Comparison of ENCODE assay signal across 20 cellular contexts in genomic region chr10:132793213-132793612, GRCh38. TPM values are rescaled to one million over a fixed set of nuclear protein-coding genes. Genes with fewer than 3 reads are reported as not detected.
"Had no signal": no experiment of that assay in that cellular context is flagged by ENCODE, and none has a peak within 500 bp of the region (broad histone marks: within the 10 kb centered on the region; RNA-seq: fewer than 3 reads in every experiment).

No MANE protein-coding gene starts in this region.

- ATAC-seq: activated T-cell treated with anti-CD3 and anti-CD28 coated beads, Interleukin-2, amount 50 U/mL, for 4 hours; WTC11 had no signal

- H3K9ac ChIP-seq: KMS-11 had no signal

- H3K27ac ChIP-seq: KMS-11 had no signal

- H3K4me2 ChIP-seq: KMS-11 had no signal

- H3K4me3 ChIP-seq: MG63 had no signal

- H3K36me3 Mint-ChIP-seq: activated naive CD8-positive, alpha-beta T cell; WTC11 had no signal

- H3K9me3 Mint-ChIP-seq: activated CD4-positive, alpha-beta T cell treated with anti-CD3 and anti-CD28 coated beads, Interleukin-2, amount 10 ng/mL, durations not matched to agents 24 days and 14 days; activated T-cell treated with anti-CD3 and anti-CD28 coated beads, Interleukin-2, amount 50 U/mL, for 4 hours; T-helper 1 cell treated with Interleukin-12 subunit alpha and Interleukin-12 subunit beta and Interleukin-4 antibody, amounts not matched to agents 30 μg/mL and 1 μg/mL, for 36 hours; WTC11 had no signal

- H3K36me3 ChIP-seq: MG63 had no signal

- DNase-seq: activated CD4-positive, alpha-beta T cell treated with anti-CD3 and anti-CD28 coated beads, Interleukin-2, amount 10 ng/mL, durations not matched to agents 24 days and 14 days; activated CD4-positive, alpha-beta T cell treated with anti-CD3 and anti-CD28 coated beads, Interleukin-2, amount 50 U/mL, for 48 hours; activated CD4-positive, CD25-positive, alpha-beta regulatory T cell treated with anti-CD3 and anti-CD28 coated beads, Interleukin-2, amount 50 U/mL, for 72 hours; activated effector memory CD4-positive, alpha-beta T cell treated with anti-CD3 and anti-CD28 coated beads, Interleukin-2, amount 50 U/mL, for 16 hours; activated naive CD4-positive, alpha-beta T cell treated with Interleukin-2 at 50 U/mL for 16 hours; activated T-cell treated with anti-CD3 and anti-CD28 coated beads, Interleukin-2, amount 50 U/mL, for 4 hours; anterior cingulate cortex; MG63; MV-4-11; NCI-H1417 treated with DMSO at 0.1 percent for 48 hours; NCI-H1694; NCI-H446; SHP77 treated with DMSO at 0.1 percent for 48 hours had no signal

- H3K4me1 Mint-ChIP-seq: activated CD4-positive, alpha-beta T cell treated with anti-CD3 and anti-CD28 coated beads, Interleukin-2, amount 10 ng/mL, durations not matched to agents 24 days and 14 days; WTC11 had no signal

- H3K27ac Mint-ChIP-seq: activated CD4-positive, alpha-beta T cell treated with anti-CD3 and anti-CD28 coated beads, Interleukin-2, amount 10 ng/mL, durations not matched to agents 24 days and 14 days; activated naive CD8-positive, alpha-beta T cell; T-helper 1 cell treated with Interleukin-12 subunit alpha and Interleukin-12 subunit beta and Interleukin-4 antibody, amounts not matched to agents 30 μg/mL and 1 μg/mL, for 36 hours; WTC11 had no signal

- H3K4me3 Mint-ChIP-seq: activated CD4-positive, alpha-beta T cell treated with anti-CD3 and anti-CD28 coated beads, Interleukin-2, amount 10 ng/mL, durations not matched to agents 24 days and 14 days; activated naive CD8-positive, alpha-beta T cell; activated T-cell treated with anti-CD3 and anti-CD28 coated beads, Interleukin-2, amount 50 U/mL, for 4 hours; T-helper 1 cell treated with Interleukin-12 subunit alpha and Interleukin-12 subunit beta and Interleukin-4 antibody, amounts not matched to agents 30 μg/mL and 1 μg/mL, for 36 hours; WTC11 had no signal

- H3K9me3 ChIP-seq: MG63 had no signal

RNA-seq across cellular contexts. Expression of gene NKX6-2, which starts 7.3 kb away (rescaled TPM):
- total RNA-seq: activated CD4-positive, alpha-beta T cell treated with anti-CD3 and anti-CD28 coated beads, Interleukin-2, amount 10 ng/mL, durations not matched to agents 24 days and 14 days; activated T-cell treated with anti-CD3 and anti-CD28 coated beads, Interleukin-2, amount 50 U/mL, for 4 hours; cardiac septum; cerebellum; SK-MEL-5 had no signal
